In the genomic region with DNA sequence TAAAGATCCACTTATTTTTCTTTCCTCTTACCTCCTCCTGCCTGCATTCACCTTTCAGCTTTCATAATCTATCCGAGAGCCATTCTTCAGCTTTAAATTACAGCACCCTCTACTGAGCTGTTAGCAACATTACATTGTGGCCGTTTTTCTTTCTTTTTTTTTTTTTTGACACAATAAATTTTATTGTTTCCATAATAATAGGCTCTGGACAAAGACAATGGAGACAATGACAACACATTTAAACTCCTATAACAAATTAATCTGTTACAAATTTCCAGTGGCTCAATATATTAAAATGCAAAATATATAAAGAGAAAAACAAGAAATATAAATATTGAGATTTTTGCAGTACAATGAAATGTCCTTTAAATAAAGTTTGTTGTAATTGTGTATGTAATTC, we compare ENCODE assay signal across 8 cellular contexts.
DNase-seq lines count a peak whose midpoint lies in the region; ATAC-seq, FAIRE-seq and TF ChIP-seq lines count a peak whose summit lies in the region.
"Not testable (repeated sequence)": the region's sequence is repeated elsewhere in the genome, so short reads cannot be mapped to it uniquely, and the experiment has no call there.

No MANE protein-coding gene starts in this region.

- not testable (repeated sequence) for H3K36me3 Mint-ChIP-seq in stimulated activated naive B cell treated with anti-CD40 and anti-IgM and Interleukin-4, amounts not matched to agents 10 μg/mL and 1 μg/mL and 100 μg/mL, for 72 hours

- H3K9me3 Mint-ChIP-seq in stimulated activated naive B cell treated with anti-CD40 and anti-IgM and Interleukin-4, amounts not matched to agents 10 μg/mL and 1 μg/mL and 100 μg/mL, for 72 hours, result not testable (repeated sequence)

- ATAC-seq in GM19468 (IDR thresholded peaks at IDR 0.05; ENCODE audit: extremely low read depth, unreplicated experiment) (peak; percentile 56), HG03025 (IDR thresholded peaks at IDR 0.05; ENCODE audit: low FRiP score, unreplicated experiment) (peak; percentile 61), RWPE2 (ENCODE audit: low read depth) (0 out of 3 replicates have a peak, but pooled peaks have one; percentile 50)
- peak; percentile 38 to 39 for ATAC-seq in stimulated activated naive B cell treated with anti-CD40 and anti-IgM and Interleukin-4, amounts not matched to agents 10 μg/mL and 1 μg/mL and 100 μg/mL, for 72 hours (replicated peaks)

- H3K9me3 ChIP-seq in RWPE2 (ENCODE audit: severe bottlenecking), result not testable (repeated sequence)

- not testable (repeated sequence) for H3K4me1 ChIP-seq in RWPE2 (ENCODE audit: insufficient read depth, poor library complexity, severe bottlenecking)

- H3K27ac Mint-ChIP-seq in stimulated activated naive B cell treated with anti-CD40 and anti-IgM and Interleukin-4, amounts not matched to agents 10 μg/mL and 1 μg/mL and 100 μg/mL, for 72 hours, result not testable (repeated sequence)

- not testable (repeated sequence) for H3K4me1 Mint-ChIP-seq in stimulated activated naive B cell treated with anti-CD40 and anti-IgM and Interleukin-4, amounts not matched to agents 10 μg/mL and 1 μg/mL and 100 μg/mL, for 72 hours

- not testable (repeated sequence) for H3K4me3 ChIP-seq in RWPE2 (ENCODE audit: severe bottlenecking)

- DNase-seq in NAMALWA (ENCODE audit: low spot score) (peak; percentile 30), kidney tubule cell (ENCODE audit: low spot score) (peak; percentile 20)
- not testable (repeated sequence) for DNase-seq in RWPE2 (ENCODE audit: low spot score); stimulated activated naive B cell treated with anti-CD40 and anti-IgM and Interleukin-4, amounts not matched to agents 10 μg/mL and 1 μg/mL and 100 μg/mL, for 72 hours

- TF ChIP-seq CTCF in RWPE2 (IDR thresholded peaks at IDR 0.05; ENCODE audit: poor library complexity, severe bottlenecking), result peak; percentile 73

- peak; percentile 94 for FAIRE-seq in G401.6 (lab: Jason Lieb, UNC)
- FAIRE-seq in colon (lab: Jason Lieb, UNC), result peak; percentile 80

- H3K27me3 Mint-ChIP-seq in stimulated activated naive B cell treated with anti-CD40 and anti-IgM and Interleukin-4, amounts not matched to agents 10 μg/mL and 1 μg/mL and 100 μg/mL, for 72 hours, result not testable (repeated sequence)

- H3K27ac ChIP-seq in RWPE2 (ENCODE audit: poor library complexity, severe bottlenecking), result not testable (repeated sequence)

- H3K27me3 ChIP-seq in RWPE2 (ENCODE audit: insufficient read depth, poor library complexity, severe bottlenecking), result peaks cover 15% of the 10 kb centered on the region

- H3K4me3 Mint-ChIP-seq in stimulated activated naive B cell treated with anti-CD40 and anti-IgM and Interleukin-4, amounts not matched to agents 10 μg/mL and 1 μg/mL and 100 μg/mL, for 72 hours, result not testable (repeated sequence)

- not testable (repeated sequence) for H3K36me3 ChIP-seq in RWPE2 (ENCODE audit: low read depth)
